ENCODE assay signal across 25 cellular contexts in genomic region chr3:106217745-106218144, GRCh38.
"Had no signal": no experiment of that assay in that cellular context is flagged by ENCODE, and none has a peak within 500 bp of the region (broad histone marks: within the 10 kb centered on the region; RNA-seq: fewer than 3 reads in every experiment).

No MANE protein-coding gene starts in this region.

- H3K36me3 Mint-ChIP-seq: type B pancreatic cell had no signal

- H3K4me2 ChIP-seq: smooth muscle cell had no signal

- H3K4me3 Mint-ChIP-seq: immature natural killer cell; naive thymus-derived CD8-positive, alpha-beta T cell; nephron progenitor cell; type B pancreatic cell had no signal

- H3K27me3 Mint-ChIP-seq: naive thymus-derived CD8-positive, alpha-beta T cell; type B pancreatic cell had no signal

- H3K27me3 ChIP-seq: dorsolateral prefrontal cortex, testis, tibial artery had no signal

- ATAC-seq: left colon; left ventricle myocardium superior; lower lobe of right lung; naive thymus-derived CD8-positive, alpha-beta T cell; sciatic nerve had no signal

- H3K4me3 ChIP-seq: dorsolateral prefrontal cortex, lower lobe of right lung, ovary, smooth muscle cell, testis, tibial artery had no signal

- H3K36me3 ChIP-seq: lower lobe of right lung, ovary, tibial artery had no signal

- H3K27ac ChIP-seq: dorsolateral prefrontal cortex, lower lobe of right lung, ovary, testis, tibial artery had no signal

- DNase-seq: dorsolateral prefrontal cortex; effector CD4-positive, alpha-beta T cell; hypothalamus; immature natural killer cell; islet precursor cell; kidney glomerular epithelial cell; left colon; left ventricle myocardium superior; lower lobe of right lung; naive thymus-derived CD8-positive, alpha-beta T cell; nephron progenitor cell; nucleus accumbens; ovary; posterior cingulate gyrus; stimulated activated CD4-positive, alpha-beta T cell treated with anti-CD3 and anti-CD28 coated beads, Interleukin-12 subunit alpha, Interleukin-12 subunit beta, amount 100 ng/mL, for 4 hours; stimulated activated CD4-positive, alpha-beta T cell treated with anti-CD3 and anti-CD28 coated beads, Interleukin-1b, Interleukin-23, amount 100 ng/mL, for 48 hours; stimulated activated CD4-positive, alpha-beta T cell treated with anti-CD3 and anti-CD28 coated beads, Interleukin-4, amount 100 ng/mL, for 1 hour; stimulated activated CD8-positive, alpha-beta memory T cell treated with anti-CD3 and anti-CD28 coated beads, Interleukin-4, amount 100 ng/mL, for 48 hours; stimulated activated naive CD4-positive, alpha-beta T cell; substantia nigra; testis; tibial artery had no signal

- H3K27ac Mint-ChIP-seq: immature natural killer cell; naive thymus-derived CD8-positive, alpha-beta T cell; nephron progenitor cell; type B pancreatic cell had no signal

- H3K4me1 ChIP-seq: lower lobe of right lung, testis, tibial artery had no signal

- H3K9me3 ChIP-seq: ovary, testis had no signal
